29 cellular contexts compared by ENCODE assay signal in genomic region chr18:58256316-58257080, GRCh38.
DNase-seq lines count a peak whose midpoint lies in the region; ATAC-seq and TF ChIP-seq lines count a peak whose summit lies in the region.
"Had no signal": no experiment of that assay in that cellular context is flagged by ENCODE, and none has a peak within 500 bp of the region (broad histone marks: within the 10 kb centered on the region; RNA-seq: fewer than 3 reads in every experiment).

No MANE protein-coding gene starts in this region.

- H3K27me3 ChIP-seq in BLaER1 treated with 17β-estradiol and CSF1 and Interleukin-3, amounts not matched to agents 10 nM and 100 nM, result no peaks in the 10 kb centered on the region
- H3K27me3 ChIP-seq: ovary had no signal

- no peak overlapping the region for H3K9ac ChIP-seq in BLaER1 treated with 17β-estradiol and CSF1 and Interleukin-3, amounts not matched to agents 10 nM and 100 nM
- H3K9ac ChIP-seq: GM23248 had no signal

- H3K27me3 Mint-ChIP-seq in progenitor cell of endocrine pancreas, result no peaks in the 10 kb centered on the region
- H3K27me3 Mint-ChIP-seq: activated CD8-positive, alpha-beta T cell treated with anti-CD3 and anti-CD28 coated beads for 36 hours; CD8-positive, alpha-beta memory T cell had no signal

- peaks cover 10% of the 10 kb centered on the region for H3K4me1 Mint-ChIP-seq in progenitor cell of endocrine pancreas (ENCODE audit: low read depth)
- H3K4me1 Mint-ChIP-seq: CD8-positive, alpha-beta memory T cell; natural killer cell; T-helper 17 cell had no signal

- H3K4me1 ChIP-seq in BLaER1 treated with 17β-estradiol and CSF1 and Interleukin-3, amounts not matched to agents 10 nM and 100 nM, result peaks cover 15 to 21% (median 18%) of the 10 kb centered on the region in 10 experiments

- ATAC-seq in left ventricle myocardium superior, result peak; percentile 1
- no peak for ATAC-seq in HG03457 (IDR thresholded peaks at IDR 0.05; ENCODE audit: unreplicated experiment)
- ATAC-seq: activated CD8-positive, alpha-beta T cell treated with anti-CD3 and anti-CD28 coated beads for 36 hours; activated naive CD4-positive, alpha-beta T cell treated with anti-CD3 and anti-CD28 coated beads, Interleukin-2, amount 50 U/mL, for 72 hours; left lobe of liver; natural killer cell; T-helper 17 cell had no signal

- H3K36me3 ChIP-seq in BLaER1 treated with 17β-estradiol and CSF1 and Interleukin-3, amounts not matched to agents 10 nM and 100 nM, result peaks cover 10 to 28% (median 18%) of the 10 kb centered on the region in 11 experiments; a peak in 19 of 22 replicates
- H3K36me3 ChIP-seq: ovary had no signal

- peak overlapping the region; percentile 65 for H3K27ac Mint-ChIP-seq in progenitor cell of endocrine pancreas
- H3K27ac Mint-ChIP-seq: activated CD8-positive, alpha-beta T cell treated with anti-CD3 and anti-CD28 coated beads for 36 hours; activated naive CD4-positive, alpha-beta T cell treated with anti-CD3 and anti-CD28 coated beads, Interleukin-2, amount 50 U/mL, for 72 hours; CD8-positive, alpha-beta memory T cell; natural killer cell; T-helper 17 cell had no signal

- H3K9me3 Mint-ChIP-seq in progenitor cell of endocrine pancreas (ENCODE audit: low read depth), result no peaks in the 10 kb centered on the region
- H3K9me3 Mint-ChIP-seq: activated CD8-positive, alpha-beta T cell treated with anti-CD3 and anti-CD28 coated beads for 36 hours; activated naive CD4-positive, alpha-beta T cell treated with anti-CD3 and anti-CD28 coated beads, Interleukin-2, amount 50 U/mL, for 72 hours; mesothelial cell of epicardium; natural killer cell had no signal

- peaks cover 8 to 29% (median 23%) of the 10 kb centered on the region in 11 experiments; a peak in 21 of 22 replicates for H3K9me3 ChIP-seq in BLaER1 treated with 17β-estradiol and CSF1 and Interleukin-3, amounts not matched to agents 10 nM and 100 nM (replicated peaks in 1 of 11)
- H3K9me3 ChIP-seq: ovary had no signal

- TF ChIP-seq CTCF in RWPE1 (conservative IDR thresholded peaks at IDR 0.05; ENCODE audit: low read depth) (no peak), progenitor cell of endocrine pancreas (IDR thresholded peaks at IDR 0.05; ENCODE audit: unreplicated experiment) (no peak)

- DNase-seq in RWPE1 (ENCODE audit: low spot score) (no peak), left ventricle myocardium superior (no peak), progenitor cell of endocrine pancreas (ENCODE audit: low spot score, unreplicated experiment) (no peak), foreskin melanocyte (no peak), NCI-H2171 (lab: John Stamatoyannopoulos, UW) (no peak), NCI-H187 (lab: John Stamatoyannopoulos, UW) (no peak)
- DNase-seq: activated CD4-positive, alpha-beta T cell treated with anti-CD3 and anti-CD28 coated beads for 1 hour; activated CD8-positive, alpha-beta memory T cell treated with anti-CD3 and anti-CD28 coated beads, Interleukin-2, amount 50 U/mL, for 48 hours; activated CD8-positive, alpha-beta T cell treated with anti-CD3 and anti-CD28 coated beads for 36 hours; AML-193; CD8-positive, alpha-beta memory T cell; effector CD8-positive, alpha-beta T cell; GM23248; natural killer cell; NCI-H1105; NCI-H187 treated with DMSO at 0.1 percent for 48 hours; ovary; RPMI8226; stimulated activated CD4-positive, alpha-beta T cell treated with anti-CD3 and anti-CD28 coated beads, Interleukin-4, amount 100 ng/mL, for 24 hours; T-helper 17 cell; trophoblast cell had no signal

- POLR2A ChIA-PET in RWPE1 (lab: Yijun Ruan, JAX; ENCODE audit: low non-redundant PET), result no interaction called here

- no peaks in the 10 kb centered on the region for H4K20me1 ChIP-seq in BLaER1 treated with 17β-estradiol and CSF1 and Interleukin-3, amounts not matched to agents 10 nM and 100 nM

- no peak overlapping the region for H3K4me3 Mint-ChIP-seq in progenitor cell of endocrine pancreas (ENCODE audit: low read depth)
- H3K4me3 Mint-ChIP-seq: activated CD8-positive, alpha-beta T cell treated with anti-CD3 and anti-CD28 coated beads for 36 hours; CD8-positive, alpha-beta memory T cell; mesothelial cell of epicardium; natural killer cell; T-helper 17 cell had no signal

- CTCF ChIA-PET in RWPE1 (lab: Yijun Ruan, JAX), result no interaction called here

- H3K27ac ChIP-seq in BLaER1 treated with 17β-estradiol and CSF1 and Interleukin-3, amounts not matched to agents 10 nM and 100 nM, result peak overlapping the region in 3 of 11 experiments; percentile 47 to 64 (median 47); a peak in 3 of 22 replicates
- peak overlapping the region; percentile 9; the same call in 1 of the 2 replicates for H3K27ac ChIP-seq in RWPE1
- H3K27ac ChIP-seq: epithelial cell of prostate, GM23248, ovary, SK-N-MC had no signal

- H3K4me3 ChIP-seq in BLaER1 treated with 17β-estradiol and CSF1 and Interleukin-3, amounts not matched to agents 10 nM and 100 nM, result no peak overlapping the region
- H3K4me3 ChIP-seq: GM23248, K562, ovary, SK-N-MC had no signal

- peaks cover 21% of the 10 kb centered on the region for H3K36me3 Mint-ChIP-seq in progenitor cell of endocrine pancreas (ENCODE audit: insufficient read depth)
- H3K36me3 Mint-ChIP-seq: activated naive CD4-positive, alpha-beta T cell treated with anti-CD3 and anti-CD28 coated beads, Interleukin-2, amount 50 U/mL, for 72 hours; natural killer cell had no signal

- H3K4me2 ChIP-seq in BLaER1 treated with 17β-estradiol and CSF1 and Interleukin-3, amounts not matched to agents 10 nM and 100 nM, result peak overlapping the region in 6 of 11 experiments; percentile 43 to 80 (median 62); a peak in 9 of 22 replicates

- intact Hi-C loops in left ventricle myocardium superior (cut with micrococcal nuclease), result loop anchor here (10.0 kb wide), 1 partner anchor 58 kb away; no protein-coding TSS in a partner anchor
